Comparison of ENCODE assay signal across 2 cellular contexts in the genomic region with DNA sequence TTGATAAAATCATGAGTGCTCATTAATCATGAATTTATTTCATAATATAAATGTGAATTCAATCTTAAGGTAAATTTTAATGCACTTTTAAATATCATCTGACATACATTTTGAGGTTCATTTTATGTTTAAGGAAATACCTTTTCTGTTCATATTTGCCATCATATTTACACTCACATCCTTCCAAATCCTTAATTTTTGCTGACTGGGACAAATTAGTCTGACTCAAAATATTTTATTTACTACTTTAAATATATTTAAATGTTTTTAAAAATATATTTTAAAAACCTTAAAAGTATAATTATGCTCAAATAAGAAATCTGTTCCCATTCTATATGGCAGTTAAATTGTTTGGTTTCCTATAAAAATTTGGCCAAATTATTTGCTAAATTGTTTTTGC.
A peak's percentile ranks its signal among the peaks of the same experiment; 100 is the strongest.
TF ChIP-seq lines count a peak whose summit lies in the region.

No MANE protein-coding gene starts in this region.

TF ChIP-seq in HepG2, 621 proteins besides CTCF, POLR2A, EP300 and RAD21:
- TF ChIP-seq MAFF (IDR thresholded peaks at IDR 0.05; ENCODE audit: low read depth, low read length) (peak; percentile 86), MAFK (conservative IDR thresholded peaks at IDR 0.05 in 1 of 2, IDR thresholded peaks at IDR 0.05 in 1 of 2; ENCODE audit: low read length in 2 of 2) (peak; percentile 83 to 92), FOSL2 (CRISPR knock-in tag; IDR thresholded peaks at IDR 0.05) (no peak)

TF ChIP-seq in H1, 55 proteins besides CTCF, POLR2A, EP300 and RAD21:
- TF ChIP-seq MAFK (IDR thresholded peaks at IDR 0.05; ENCODE audit: low read depth, low read length) (peak; percentile 43; the same call in 1 of the 2 replicates), TCF12 (IDR thresholded peaks at IDR 0.05; ENCODE audit: low read depth, low read length) (no peak)
